ENCODE assay signal across 8 cellular contexts in the genomic region with DNA sequence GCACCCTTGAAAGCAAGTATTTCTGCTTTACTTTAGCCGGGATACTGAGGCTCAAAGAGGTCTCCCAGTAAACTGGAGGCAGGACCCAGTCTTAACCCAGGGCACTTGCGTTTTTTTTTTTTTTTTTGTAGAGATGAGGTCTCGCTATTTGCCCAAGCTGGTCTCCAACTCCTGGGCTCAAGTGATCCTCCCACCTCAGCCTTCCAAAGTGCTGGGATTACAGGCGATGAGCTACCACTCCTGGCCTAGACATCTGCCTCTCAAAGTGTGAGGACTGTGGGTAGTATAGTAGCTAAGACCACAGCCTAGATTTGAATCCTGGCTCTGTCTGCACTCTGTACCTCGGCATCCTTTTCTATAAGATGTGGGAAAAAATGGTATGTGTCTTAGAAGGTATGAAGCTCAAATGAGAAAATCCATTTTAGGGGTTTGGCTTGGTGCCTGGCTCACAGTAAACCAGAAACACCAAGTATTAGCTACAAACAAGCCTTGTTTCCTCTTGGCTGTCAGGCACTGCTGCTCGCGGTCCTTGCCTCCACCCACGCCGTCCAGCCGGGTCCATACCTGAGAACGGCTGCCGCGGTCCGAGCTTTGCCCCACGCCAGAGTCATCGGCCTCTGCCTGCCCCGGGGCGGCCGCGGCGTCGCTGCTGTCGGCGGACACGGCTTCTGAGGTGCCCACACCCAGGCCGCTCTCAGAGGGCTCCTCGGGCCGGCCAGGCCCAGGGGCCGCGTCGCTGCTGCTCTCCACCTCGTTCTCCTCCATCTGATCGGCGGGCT. TPM values are rescaled to one million over a fixed set of nuclear protein-coding genes. Genes with fewer than 3 reads are reported as not detected.
A peak's percentile ranks its signal among the peaks of the same experiment; 100 is the strongest.
DNase-seq lines count a peak whose midpoint lies in the region; ATAC-seq and TF ChIP-seq lines count a peak whose summit lies in the region.

No MANE protein-coding gene starts in this region.

- ATAC-seq in GM19025 (IDR thresholded peaks at IDR 0.05; ENCODE audit: low read depth, unreplicated experiment): peak; percentile 0
- no peak for ATAC-seq in memory B cell (ENCODE audit: low read depth)

- H3K27ac Mint-ChIP-seq in memory B cell: peak overlapping the region; percentile 100

- H3K4me3 ChIP-seq in AG04449 (ENCODE audit: low read depth, low read length) (peak overlapping the region; percentile 97), coronary artery (peak overlapping the region; percentile 92), tibial nerve (peak overlapping the region; percentile 64 to 86 (median 84))

- H3K4me3 Mint-ChIP-seq in memory B cell: peak overlapping the region; percentile 93

- peaks cover 0 to 35% (median 12%) of the 10 kb centered on the region in 3 donors for H3K36me3 ChIP-seq in tibial nerve

- no peak for DNase-seq in AG04449 (ENCODE audit: low read depth, low spot score)
- peak; percentile 39 for DNase-seq in OCI-M1 (lab: John Stamatoyannopoulos, UW)
- DNase-seq in coronary artery (ENCODE audit: low spot score): no peak
- DNase-seq in memory B cell (ENCODE audit: low spot score in 2 of 2): peak in 1 of 2 donors; percentile 20
- DNase-seq in tibial nerve (ENCODE audit: low spot score in 2 of 2): peak in 1 of 2 donors; percentile 43
- no peak for DNase-seq in globus pallidus (ENCODE audit: low spot score)
- no peak for DNase-seq in SK-N-DZ (ENCODE audit: low spot score)

- TF ChIP-seq POLR2A in tibial nerve (IDR thresholded peaks at IDR 0.05): no peak

- peaks cover 10% of the 10 kb centered on the region for H3K36me3 Mint-ChIP-seq in memory B cell

- H3K4me1 ChIP-seq in tibial nerve: peaks cover 0 to 38% (median 14%) of the 10 kb centered on the region in 4 donors

- no peaks in the 10 kb centered on the region for H3K27me3 ChIP-seq in tibial nerve

- no peaks in the 10 kb centered on the region for H3K27me3 Mint-ChIP-seq in memory B cell

- POLR2A ChIA-PET in AG04449 (lab: Yijun Ruan, JAX): interaction anchor here (0.7 to 2.5 kb wide), 9 partner anchors 10 to 627 kb away, joined by 3 to 11 read pairs (median 3); partner anchors contain the start of genes CTSA, PCIF1 and SNX21

- CTCF ChIA-PET in AG04449 (lab: Yijun Ruan, JAX): interaction anchor here (0.7 to 8.7 kb wide), 41 partner anchors 7 to 467 kb away, joined by 3 to 125 read pairs (median 8); partner anchors contain the start of genes ACOT8, CTSA, NEURL2 and PCIF1

- no peaks in the 10 kb centered on the region for H3K9me3 Mint-ChIP-seq in memory B cell

- no peak for TF ChIP-seq EP300 in tibial nerve (IDR thresholded peaks at IDR 0.05)

- 15 to 28% methylated on average over 17 to 23 of the region's 34 CpGs for WGBS in tibial nerve, 2 donors

- no peak for TF ChIP-seq CTCF in AG04449 (IDR thresholded peaks at IDR 0.05; ENCODE audit: insufficient read depth, low read length, missing control alignments)
- no peak for TF ChIP-seq CTCF in coronary artery (IDR thresholded peaks at IDR 0.05)
- no peak for TF ChIP-seq CTCF in tibial nerve (IDR thresholded peaks at IDR 0.05)

- H3K27ac ChIP-seq in coronary artery (peak overlapping the region; percentile 97 to 99), tibial nerve (peak overlapping the region; percentile 99 to 100 (median 99))

- no peaks in the 10 kb centered on the region for H3K9me3 ChIP-seq in tibial nerve

- H3K4me1 Mint-ChIP-seq in memory B cell: peaks cover 21% of the 10 kb centered on the region

RNA-seq across cellular contexts. Expression of gene ZNF335, which starts 1.2 kb away (rescaled TPM):
- 10 to 100 TPM; 24.3 to 42.3 (median 28.6) TPM for total RNA-seq in tibial nerve
- 14.4 and 15.1 TPM in 2 replicates for polyA plus RNA-seq in SK-N-DZ (2014; cell fraction: cytosol; rRNA removed)
- polyA plus RNA-seq in SK-N-DZ (2014; cell fraction: nucleus; rRNA removed): 33.7 and 53.1 TPM in 2 replicates

RNA-seq across cellular contexts. Expression of gene PCIF1, which starts 36.4 kb away (rescaled TPM):
- 10 to 100 TPM; 52.2 to 59.0 (median 53.0) TPM for total RNA-seq in tibial nerve
- 13.0 and 13.5 TPM in 2 replicates for polyA plus RNA-seq in SK-N-DZ (2014; cell fraction: cytosol; rRNA removed)
- polyA plus RNA-seq in SK-N-DZ (2014; cell fraction: nucleus; rRNA removed): 13.2 and 33.7 TPM in 2 replicates

RNA-seq across cellular contexts. Expression of gene MMP9, which starts 37.9 kb away (rescaled TPM):
- total RNA-seq in tibial nerve: under 1 TPM in 3 of 4 donors, not detected in 1; 0.22 to 0.98 (median 0.60) TPM
- polyA plus RNA-seq in SK-N-DZ (2014; cell fraction: cytosol; rRNA removed): 0.26 TPM in 1 of 2 replicates, not detected in the other
- not detected in 2 replicates for polyA plus RNA-seq in SK-N-DZ (2014; cell fraction: nucleus; rRNA removed)

RNA-seq across cellular contexts. Expression of gene SLC12A5, which starts 58.2 kb away (rescaled TPM):
- 1 to 10 TPM in 1 of 4 donors, not detected in 3; 5.2 TPM for total RNA-seq in tibial nerve
- 0.52 and 0.55 TPM in 2 replicates for polyA plus RNA-seq in SK-N-DZ (2014; cell fraction: cytosol; rRNA removed)
- 4.7 and 9.5 TPM in 2 replicates for polyA plus RNA-seq in SK-N-DZ (2014; cell fraction: nucleus; rRNA removed)

RNA-seq across cellular contexts. Expression of gene PLTP, which starts 58.9 kb away (rescaled TPM):
- 100 to 1,000 TPM in 3 of 4 donors, 10 to 100 TPM in 1; 74.7 to 713 (median 134) TPM for total RNA-seq in tibial nerve
- polyA plus RNA-seq in SK-N-DZ (2014; cell fraction: cytosol; rRNA removed): 27.4 and 30.2 TPM in 2 replicates
- 16.1 and 25.6 TPM in 2 replicates for polyA plus RNA-seq in SK-N-DZ (2014; cell fraction: nucleus; rRNA removed)
